ENCODE assay signal across 10 cellular contexts in the genomic region with DNA sequence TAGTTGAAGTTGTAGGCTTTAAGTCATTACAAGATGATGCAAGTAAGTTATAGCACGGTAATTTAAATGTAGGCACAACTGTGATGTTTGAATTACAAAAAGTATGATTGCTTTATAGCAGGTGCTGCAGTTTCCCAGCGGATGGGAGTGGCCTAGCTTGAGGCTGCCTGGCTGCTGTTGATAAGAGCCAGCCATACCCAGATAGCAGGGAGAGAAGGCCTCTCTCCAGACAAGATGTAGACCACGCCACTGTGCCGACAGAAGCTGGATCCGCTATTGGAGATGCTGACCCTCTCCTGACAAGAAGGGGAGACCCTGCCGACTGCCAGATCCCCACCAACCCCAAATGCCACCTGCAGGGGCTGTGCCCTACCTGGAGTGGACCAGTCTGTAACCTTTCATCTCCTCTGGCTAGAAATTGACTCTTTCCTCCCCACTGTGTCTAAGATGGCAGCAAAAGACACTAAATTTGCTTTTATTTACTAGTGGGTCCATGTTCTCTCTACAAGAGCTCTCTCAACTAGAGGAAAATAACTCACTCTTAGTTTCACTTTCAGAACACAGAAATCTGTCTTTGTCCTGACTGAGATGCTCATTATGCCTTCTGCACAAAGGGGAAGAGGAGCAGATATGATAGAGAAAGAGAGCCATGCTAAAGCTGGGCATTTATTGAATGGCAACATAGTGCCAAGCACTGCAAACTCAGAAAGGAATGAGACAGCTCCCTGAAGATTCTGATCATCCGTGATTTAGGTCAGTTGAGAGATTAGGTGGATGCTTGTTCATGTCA.
DNase-seq lines count a peak whose midpoint lies in the region; ATAC-seq and TF ChIP-seq lines count a peak whose summit lies in the region.
"Had no signal": no experiment of that assay in that cellular context is flagged by ENCODE, and none has a peak within 500 bp of the region (broad histone marks: within the 10 kb centered on the region; RNA-seq: fewer than 3 reads in every experiment).

No MANE protein-coding gene starts in this region.

- DNase-seq in CD4-positive, CD25-positive, alpha-beta regulatory T cell, result peak in 1 of 3 donors; percentile 68
- DNase-seq in T-cell (peak in 10 of 34 experiments; percentile 0 to 10 (median 6)), hepatocyte (ENCODE audit: low spot score) (peak; percentile 54), epidermal melanocyte (ENCODE audit: insufficient read length, low spot score) (no peak), putamen (ENCODE audit: low spot score) (no peak)
- DNase-seq: ovary had no signal

- H3K27ac ChIP-seq in CD4-positive, CD25-positive, alpha-beta regulatory T cell (ENCODE audit: insufficient read depth, low read length, poor library complexity, severe bottlenecking), result no peak overlapping the region
- H3K27ac ChIP-seq in hepatocyte, result no peak overlapping the region
- H3K27ac ChIP-seq: ovary had no signal

- no peak overlapping the region for H2AFZ ChIP-seq in hepatocyte

- peaks cover 3% of the 10 kb centered on the region for H3K27me3 ChIP-seq in CD4-positive, CD25-positive, alpha-beta regulatory T cell (ENCODE audit: control insufficient read depth, insufficient read depth, low read length)
- no peaks in the 10 kb centered on the region for H3K27me3 ChIP-seq in hepatocyte
- H3K27me3 ChIP-seq: ovary had no signal

- H4K20me1 ChIP-seq in hepatocyte (ENCODE audit: insufficient read depth, poor library complexity, severe bottlenecking), result no peaks in the 10 kb centered on the region

- H3K4me1 Mint-ChIP-seq in CD4-positive, CD25-positive, alpha-beta regulatory T cell, result peaks cover 0 to 17% (median 2%) of the 10 kb centered on the region in 4 donors
- H3K4me1 Mint-ChIP-seq in T-cell, result peaks cover 10 to 13% (median 11%) of the 10 kb centered on the region in 3 donors

- H3K4me3 Mint-ChIP-seq in CD4-positive, CD25-positive, alpha-beta regulatory T cell, result peak overlapping the region in 3 of 4 donors; percentile 55 to 72 (median 56)
- H3K4me3 Mint-ChIP-seq in T-cell, result peak overlapping the region; percentile 41 to 76 (median 51)
- H3K4me3 Mint-ChIP-seq: brain had no signal

- no peaks in the 10 kb centered on the region for H3K36me3 ChIP-seq in CD4-positive, CD25-positive, alpha-beta regulatory T cell (ENCODE audit: control insufficient read depth, insufficient read depth, low read length)
- no peaks in the 10 kb centered on the region for H3K36me3 ChIP-seq in hepatocyte (replicated peaks; ENCODE audit: insufficient read depth, low read depth)
- H3K36me3 ChIP-seq: ovary had no signal

- peaks cover 2% of the 10 kb centered on the region for H3K36me3 Mint-ChIP-seq in CD4-positive, CD25-positive, alpha-beta regulatory T cell
- no peaks in the 10 kb centered on the region for H3K36me3 Mint-ChIP-seq in T-cell
- H3K36me3 Mint-ChIP-seq: brain had no signal

- H3K4me3 ChIP-seq in CD4-positive, CD25-positive, alpha-beta regulatory T cell (ENCODE audit: low read depth, low read length), result peak overlapping the region; percentile 21
- H3K4me3 ChIP-seq in hepatocyte, result no peak overlapping the region
- H3K4me3 ChIP-seq: ovary had no signal

- peak overlapping the region; percentile 51 to 80 (median 76) for H3K27ac Mint-ChIP-seq in CD4-positive, CD25-positive, alpha-beta regulatory T cell
- H3K27ac Mint-ChIP-seq in T-cell, result peak overlapping the region; percentile 20 to 79
- H3K27ac Mint-ChIP-seq: brain had no signal

- ATAC-seq in CD4-positive, CD25-positive, alpha-beta regulatory T cell (ENCODE audit: low read depth in 2 of 2), result no peak
- ATAC-seq in GM18519 (IDR thresholded peaks at IDR 0.05; ENCODE audit: low FRiP score, unreplicated experiment) (peak; percentile 54), T-cell (replicated peaks in 1 of 4) (peak; percentile 50 to 67 (median 60)), HG03521 (IDR thresholded peaks at IDR 0.05; ENCODE audit: unreplicated experiment) (no peak), HG03378 (IDR thresholded peaks at IDR 0.05; ENCODE audit: unreplicated experiment) (no peak)

- no peak overlapping the region for H3K4me2 ChIP-seq in hepatocyte

- POLR2A ChIA-PET in T-cell (lab: Charles Lee), result interaction anchor here in 1 of 2 donors (0.6 kb wide), 1 partner anchor 948 kb away, joined by 5 read pairs; no protein-coding TSS in a partner anchor

- peaks cover 0 to 6% (median 0%) of the 10 kb centered on the region in 7 donors for H3K9me3 Mint-ChIP-seq in CD4-positive, CD25-positive, alpha-beta regulatory T cell
- H3K9me3 Mint-ChIP-seq in T-cell, result peaks cover 0 to 6% (median 6%) of the 10 kb centered on the region in 3 donors

- no peak for TF ChIP-seq CTCF in hepatocyte (IDR thresholded peaks at IDR 0.05; ENCODE audit: poor library complexity)

- WGBS in hepatocyte (ENCODE audit: low lambda C conversion rate, missing lambda C conversion rate), result 65% methylated on average over 7 of the region's 7 CpGs

- peaks cover 5% of the 10 kb centered on the region for H3K4me1 ChIP-seq in CD4-positive, CD25-positive, alpha-beta regulatory T cell (ENCODE audit: control insufficient read depth, insufficient read depth, low read length, poor library complexity, severe bottlenecking)
- no peaks in the 10 kb centered on the region for H3K4me1 ChIP-seq in hepatocyte (ENCODE audit: insufficient read depth)

- no peaks in the 10 kb centered on the region for H3K9me3 ChIP-seq in CD4-positive, CD25-positive, alpha-beta regulatory T cell (ENCODE audit: control insufficient read depth in 2 of 2, low read length in 2 of 2)
- H3K9me3 ChIP-seq in hepatocyte (ENCODE audit: low read depth), result no peaks in the 10 kb centered on the region
- H3K9me3 ChIP-seq: ovary had no signal

- CTCF ChIA-PET in T-cell (lab: Charles Lee), result no interaction called here

- no peaks in the 10 kb centered on the region for H3K9me2 ChIP-seq in hepatocyte (replicated peaks; ENCODE audit: insufficient read depth)

- no peaks in the 10 kb centered on the region for H3K27me3 Mint-ChIP-seq in CD4-positive, CD25-positive, alpha-beta regulatory T cell
- H3K27me3 Mint-ChIP-seq in T-cell, result peaks cover 0 to under 1% of the 10 kb centered on the region in 2 donors
- H3K27me3 Mint-ChIP-seq: brain had no signal

- no peaks in the 10 kb centered on the region for H3K79me2 ChIP-seq in hepatocyte

Comparison
In these comparisons a context has a peak if more than half of its experiments do, and no peak if none do; other contexts are left out.
1. ATAC-seq: peak in GM18519 (single experiment) and T-cell (4 of 4); none in CD4-positive, CD25-positive, alpha-beta regulatory T cell (0 of 2), HG03521 (single experiment) and HG03378 (single experiment).